ENCODE assay signal across 9 cellular contexts in the genomic region with DNA sequence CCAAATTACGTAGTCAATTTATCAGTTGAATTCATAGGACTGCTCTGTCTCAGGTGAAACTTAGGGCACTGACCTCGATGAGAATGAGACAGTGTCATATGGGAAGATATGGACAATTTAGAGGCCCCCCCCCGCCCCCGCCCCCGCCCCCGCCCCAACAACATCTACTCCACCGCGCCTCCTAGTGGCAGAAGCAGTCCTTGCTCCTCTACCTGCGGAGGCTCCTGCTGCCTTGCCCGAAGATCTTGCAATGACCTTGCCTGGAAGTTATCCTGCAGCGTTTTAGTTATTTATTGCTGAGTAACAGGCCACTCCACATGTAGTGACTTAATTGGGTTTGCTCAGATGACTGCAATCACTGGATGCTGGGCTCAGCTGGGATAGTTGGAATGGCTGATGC. TPM values are rescaled to one million over a fixed set of nuclear protein-coding genes. Genes with fewer than 3 reads are reported as not detected.
A peak's percentile ranks its signal among the peaks of the same experiment; 100 is the strongest.
DNase-seq lines count a peak whose midpoint lies in the region; ATAC-seq, FAIRE-seq and TF ChIP-seq lines count a peak whose summit lies in the region.
"Had no signal": no experiment of that assay in that cellular context is flagged by ENCODE, and none has a peak within 500 bp of the region (broad histone marks: within the 10 kb centered on the region; RNA-seq: fewer than 3 reads in every experiment).

No MANE protein-coding gene starts in this region.

- H3K79me2 ChIP-seq in H1 (ENCODE audit: control insufficient read depth in 1 of 2, insufficient read depth in 2 of 2, low read length in 2 of 2), result no peaks in the 10 kb centered on the region

- H4K5ac ChIP-seq in H1 (ENCODE audit: insufficient read length, low read depth, low read length), result no peak overlapping the region

- TF ChIP-seq RAD21 in H1 (IDR thresholded peaks at IDR 0.05 in 1 of 2, conservative IDR thresholded peaks at IDR 0.05 in 1 of 2; ENCODE audit: low read depth in 2 of 2, low read length in 2 of 2), result peak in 1 of 2 experiments; percentile 40; a peak in 1 of 4 replicates

- TF ChIP-seq POLR2A in H54 (IDR thresholded peaks at IDR 0.05; ENCODE audit: low read depth, low read length) (no peak), H1 (IDR thresholded peaks at IDR 0.05; ENCODE audit: control extremely low read depth in 1 of 2, low read depth in 2 of 2, low read length in 2 of 2) (no peak)

- no peak overlapping the region for H2AK5ac ChIP-seq in H1 (ENCODE audit: low read depth, low read length)

- H4K20me1 ChIP-seq in H1 (replicated peaks in 1 of 2; ENCODE audit: control insufficient read depth in 1 of 2, insufficient read depth in 2 of 2, low read length in 2 of 2), result peaks cover 0 to 4% of the 10 kb centered on the region in 2 experiments

- no peak overlapping the region for H2BK20ac ChIP-seq in H1 (ENCODE audit: low read length)

- ATAC-seq in psoas muscle (no peak), GM18907 (IDR thresholded peaks at IDR 0.05; ENCODE audit: unreplicated experiment) (no peak), GM18870 (IDR thresholded peaks at IDR 0.05; ENCODE audit: unreplicated experiment) (no peak), GM21447 (IDR thresholded peaks at IDR 0.05; ENCODE audit: unreplicated experiment) (no peak)

- DNase-seq in AG04449 (ENCODE audit: low read depth, low spot score), result no peak
- peak; percentile 54 for DNase-seq in H54 (ENCODE audit: insufficient read length, low spot score)
- peak; percentile 86 for DNase-seq in activated CD4-positive, alpha-beta T cell treated with anti-CD3 and anti-CD28 coated beads, Interleukin-2, amount 10 ng/mL, durations not matched to agents 24 days and 14 days
- peak in 1 of 2 experiments; percentile 88 for DNase-seq in H1 (ENCODE audit: low read depth in 1 of 2, low spot score in 2 of 2)
- DNase-seq in psoas muscle, result peak; percentile 56 to 74

- TF ChIP-seq CTCF in AG04449 (IDR thresholded peaks at IDR 0.05; ENCODE audit: insufficient read depth, low read length, missing control alignments) (peak; percentile 68), H1 (IDR thresholded peaks at IDR 0.05; ENCODE audit: control extremely low read depth in 1 of 3, insufficient read depth in 1 of 3, low read depth in 1 of 3, low read length in 3 of 3) (peak; percentile 61 to 80 (median 61)), psoas muscle (IDR thresholded peaks at IDR 0.05) (peak; percentile 49)

- peaks cover 3 to 18% (median 7%) of the 10 kb centered on the region in 4 experiments for H3K36me3 ChIP-seq in H1 (ENCODE audit: control insufficient read depth in 2 of 4, insufficient read depth in 4 of 4, low read length in 3 of 4)
- H3K36me3 ChIP-seq in psoas muscle (ENCODE audit: insufficient read depth in 1 of 2, low read depth in 1 of 2), result peaks cover 2 to 20% of the 10 kb centered on the region in 2 donors

- no peak overlapping the region for H3K4me3 Mint-ChIP-seq in activated CD4-positive, alpha-beta T cell treated with anti-CD3 and anti-CD28 coated beads, Interleukin-2, amount 10 ng/mL, durations not matched to agents 24 days and 14 days

- no peak overlapping the region for H3K27ac Mint-ChIP-seq in activated CD4-positive, alpha-beta T cell treated with anti-CD3 and anti-CD28 coated beads, Interleukin-2, amount 10 ng/mL, durations not matched to agents 24 days and 14 days

- no peak overlapping the region for H3K23ac ChIP-seq in H1 (ENCODE audit: insufficient read length)

- H2AFZ ChIP-seq in H1 (ENCODE audit: low read length), result no peak overlapping the region

- H3K27me3 ChIP-seq in H1 (replicated peaks in 1 of 4; ENCODE audit: control insufficient read depth in 3 of 4, extremely low read depth in 1 of 4, insufficient read depth in 3 of 4, low read length in 3 of 4) (no peaks in the 10 kb centered on the region), psoas muscle (ENCODE audit: insufficient read depth in 3 of 3, low read length in 2 of 3) (no peaks in the 10 kb centered on the region)

- no peaks in the 10 kb centered on the region for H3K23me2 ChIP-seq in H1 (ENCODE audit: low read depth, low read length)

- peaks cover 0 to 5% (median 2%) of the 10 kb centered on the region in 4 experiments; a peak in 4 of 7 replicates for H3K4me1 ChIP-seq in H1 (replicated peaks in 1 of 4; ENCODE audit: control insufficient read depth in 3 of 4, insufficient read depth in 4 of 4, low read length in 3 of 4)
- peaks cover 8% of the 10 kb centered on the region for H3K4me1 ChIP-seq in psoas muscle

- no peak overlapping the region for H2BK15ac ChIP-seq in H1 (ENCODE audit: low read length)

- H3K9me3 Mint-ChIP-seq in activated CD4-positive, alpha-beta T cell treated with anti-CD3 and anti-CD28 coated beads, Interleukin-2, amount 10 ng/mL, durations not matched to agents 24 days and 14 days, result no peaks in the 10 kb centered on the region

- H2BK12ac ChIP-seq in H1 (ENCODE audit: low read depth, low read length), result no peak overlapping the region

- H3K18ac ChIP-seq in H1 (ENCODE audit: extremely low read depth, low read length), result no peak overlapping the region

- FAIRE-seq in H54 (lab: Jason Lieb, UNC) (no peak), H1 (lab: Jason Lieb, UNC) (no peak)
- FAIRE-seq: endometrium had no signal

- intact Hi-C loops in activated CD4-positive, alpha-beta T cell treated with anti-CD3 and anti-CD28 coated beads, Interleukin-2, amount 10 ng/mL, durations not matched to agents 24 days and 14 days (cut with micrococcal nuclease), result no loop called here
- intact Hi-C loops in psoas muscle (cut with DNase I), result loop anchor here in 1 of 2 donors (1.0 kb wide), 1 partner anchor 30 kb away; no protein-coding TSS in a partner anchor

- no peak overlapping the region for H2BK120ac ChIP-seq in H1 (replicated peaks; ENCODE audit: low read depth, low read length)

- CTCF ChIA-PET in AG04449 (lab: Yijun Ruan, JAX) (interaction anchor here (0.6 to 9.4 kb wide), 15 partner anchors 10 to 189 kb away, joined by 3 to 96 read pairs (median 3); no protein-coding TSS in a partner anchor), H1 (lab: Charles Lee; ENCODE audit: partially characterized antibody) (interaction anchor here (0.7 to 17.4 kb wide), 19 partner anchors 9 to 189 kb away, joined by 3 to 344 read pairs (median 4); partner anchors contain the start of gene SERPINH1)

- H3K56ac ChIP-seq in H1 (replicated peaks; ENCODE audit: insufficient read length, low read depth, low read length), result no peak overlapping the region

- no peak overlapping the region for H4K8ac ChIP-seq in H1 (ENCODE audit: extremely low read depth, insufficient read depth, low read length)

- H3K9me3 ChIP-seq in H1 (ENCODE audit: insufficient read depth in 2 of 2, low read depth in 1 of 2, low read length in 1 of 2) (no peaks in the 10 kb centered on the region), psoas muscle (no peaks in the 10 kb centered on the region)

- no peak overlapping the region for H2BK5ac ChIP-seq in H1 (ENCODE audit: low read depth, low read length)

- H3K4me2 ChIP-seq in H1 (ENCODE audit: insufficient read depth in 1 of 2, low read depth in 2 of 2, low read length in 2 of 2), result no peak overlapping the region

- H3K4ac ChIP-seq in H1 (replicated peaks; ENCODE audit: insufficient read length, low read depth, low read length), result no peak overlapping the region

- H3K14ac ChIP-seq in H1 (ENCODE audit: insufficient read length), result no peak overlapping the region

- no peaks in the 10 kb centered on the region for H3K79me1 ChIP-seq in H1 (ENCODE audit: low read depth, low read length)

- 48% methylated on average over 7 of the region's 11 CpGs; no CpG with 5 or more reads in 1 of the 2 experiments for WGBS in H1 (ENCODE audit: extremely low coverage in 1 of 2, insufficient coverage in 1 of 2, insufficient read length in 1 of 2, insufficient replicate concordance in 2 of 2, low coverage in 1 of 2, low lambda C conversion rate in 2 of 2, missing lambda C conversion rate in 1 of 2), 2 experiments
- WGBS in psoas muscle, 3 donors, result 14 to 26% (median 20%) methylated on average over 9 to 11 of the region's 11 CpGs

- peaks cover 6% of the 10 kb centered on the region for H3K4me1 Mint-ChIP-seq in activated CD4-positive, alpha-beta T cell treated with anti-CD3 and anti-CD28 coated beads, Interleukin-2, amount 10 ng/mL, durations not matched to agents 24 days and 14 days

- POLR2A ChIA-PET in AG04449 (lab: Yijun Ruan, JAX), result interaction anchor here (0.6 to 9.8 kb wide), 6 partner anchors 12 to 24 kb away, joined by 3 to 79 read pairs (median 26); partner anchors contain the start of gene SERPINH1
- POLR2A ChIA-PET in H1 (lab: Charles Lee; ENCODE audit: partially characterized antibody), result interaction anchor here (0.9 to 35.1 kb wide), 5 partner anchors 2 to 100 kb away, joined by 3 to 1120 read pairs (median 104); partner anchors contain the start of gene SERPINH1

- H3K4me3 ChIP-seq in AG04449 (ENCODE audit: low read depth, low read length) (no peak overlapping the region), H1 (ENCODE audit: extremely low read depth in 1 of 4, insufficient read depth in 2 of 4, low read depth in 3 of 4, low read length in 4 of 4) (no peak overlapping the region), psoas muscle (no peak overlapping the region)

- H3K9ac ChIP-seq in H1 (replicated peaks in 1 of 4; ENCODE audit: extremely low read depth in 1 of 4, low read depth in 3 of 4, low read length in 3 of 4), result no peak overlapping the region; a peak in 1 of 7 replicates

- H4K91ac ChIP-seq in H1 (replicated peaks; ENCODE audit: insufficient read length, low read length), result no peak overlapping the region

- no peak overlapping the region for H3K27ac ChIP-seq in H1 (ENCODE audit: low read depth, low read length)
- no peak overlapping the region for H3K27ac ChIP-seq in psoas muscle

- peaks cover 11% of the 10 kb centered on the region for H3K27me3 Mint-ChIP-seq in activated CD4-positive, alpha-beta T cell treated with anti-CD3 and anti-CD28 coated beads, Interleukin-2, amount 10 ng/mL, durations not matched to agents 24 days and 14 days

- TF ChIP-seq EP300 in H1 (IDR thresholded peaks at IDR 0.05; ENCODE audit: borderline replicate concordance in 1 of 2, low read depth in 2 of 2, low read length in 2 of 2), result no peak

- H3K36me3 Mint-ChIP-seq in activated CD4-positive, alpha-beta T cell treated with anti-CD3 and anti-CD28 coated beads, Interleukin-2, amount 10 ng/mL, durations not matched to agents 24 days and 14 days (ENCODE audit: low read depth), result peaks cover 5% of the 10 kb centered on the region

RNA-seq across cellular contexts. Expression of gene SERPINH1, which starts 15.1 kb away (rescaled TPM):
- 29.6 and 30.3 TPM in 2 replicates for total RNA-seq in activated CD4-positive, alpha-beta T cell treated with anti-CD3 and anti-CD28 coated beads, Interleukin-2, amount 10 ng/mL, durations not matched to agents 24 days and 14 days
- total RNA-seq in H1 (2021; fragmentation: NEBNext Ultra II Directional; extraction: Animal tissue kit (Norgen Biotek cat#: 25700)), result 420 and 424 TPM in 2 replicates
- polyA plus RNA-seq in H1 (2011; rRNA removed) (621 and 869 TPM in 2 replicates), psoas muscle (10 to 100 TPM; 11.6 to 29.8 (median 15.6) TPM)
- 482 TPM for polyA plus RNA-seq in H1 (2011; cell fraction: cytosol; rRNA removed)
- 605 TPM for polyA plus RNA-seq in H1 (2011; cell fraction: nucleus; rRNA removed)
- 280 to 399 TPM (median 368 TPM) in 4 replicates for polyA plus RNA-seq in H1 (2012, experiment 1 of 2)
- 351 TPM for polyA plus RNA-seq in H1 (2012, experiment 2 of 2)
- 739 TPM for polyA plus RNA-seq in H1 (2013, experiment 1 of 2)
- 760 TPM for polyA plus RNA-seq in H1 (2013, experiment 2 of 2)
- polyA minus RNA-seq in H1 (2011; rRNA and poly(A)+ RNA removed), result 124 and 163 TPM in 2 replicates
- polyA minus RNA-seq in H1 (2011; cell fraction: cytosol; rRNA and poly(A)+ RNA removed), result 266 TPM
- polyA minus RNA-seq in H1 (2011; cell fraction: nucleus; rRNA and poly(A)+ RNA removed), result 239 TPM
- total RNA-seq in psoas muscle, result 10 to 100 TPM; 27.7 to 43.3 (median 31.3) TPM

RNA-seq across cellular contexts. Expression of gene GDPD5, which starts 51.5 kb away (rescaled TPM):
- total RNA-seq in activated CD4-positive, alpha-beta T cell treated with anti-CD3 and anti-CD28 coated beads, Interleukin-2, amount 10 ng/mL, durations not matched to agents 24 days and 14 days, result 13.4 and 14.5 TPM in 2 replicates
- total RNA-seq in H1 (2021; fragmentation: NEBNext Ultra II Directional; extraction: Animal tissue kit (Norgen Biotek cat#: 25700)), result 8.1 and 8.6 TPM in 2 replicates
- polyA plus RNA-seq in H1 (2011; rRNA removed) (7.8 and 10.2 TPM in 2 replicates), psoas muscle (10 to 100 TPM in 1 of 3 donors, 1 to 10 TPM in 2; 2.7 to 13.1 (median 6.4) TPM)
- polyA plus RNA-seq in H1 (2011; cell fraction: cytosol; rRNA removed), result 6.4 TPM
- polyA plus RNA-seq in H1 (2011; cell fraction: nucleus; rRNA removed), result 27.2 TPM
- 4.8 to 10.4 TPM (median 8.0 TPM) in 4 replicates for polyA plus RNA-seq in H1 (2012, experiment 1 of 2)
- 6.2 TPM for polyA plus RNA-seq in H1 (2012, experiment 2 of 2)
- polyA plus RNA-seq in H1 (2013, experiment 1 of 2), result 10.7 TPM
- polyA plus RNA-seq in H1 (2013, experiment 2 of 2), result 10.8 TPM
- polyA minus RNA-seq in H1 (2011; rRNA and poly(A)+ RNA removed), result 6.0 and 7.1 TPM in 2 replicates
- polyA minus RNA-seq in H1 (2011; cell fraction: cytosol; rRNA and poly(A)+ RNA removed), result 3.8 TPM
- 8.1 TPM for polyA minus RNA-seq in H1 (2011; cell fraction: nucleus; rRNA and poly(A)+ RNA removed)
- total RNA-seq in psoas muscle, result 10 to 100 TPM; 10.3 to 16.5 (median 12.7) TPM
